Comparison of ENCODE assay signal across 8 cellular contexts in the genomic region with DNA sequence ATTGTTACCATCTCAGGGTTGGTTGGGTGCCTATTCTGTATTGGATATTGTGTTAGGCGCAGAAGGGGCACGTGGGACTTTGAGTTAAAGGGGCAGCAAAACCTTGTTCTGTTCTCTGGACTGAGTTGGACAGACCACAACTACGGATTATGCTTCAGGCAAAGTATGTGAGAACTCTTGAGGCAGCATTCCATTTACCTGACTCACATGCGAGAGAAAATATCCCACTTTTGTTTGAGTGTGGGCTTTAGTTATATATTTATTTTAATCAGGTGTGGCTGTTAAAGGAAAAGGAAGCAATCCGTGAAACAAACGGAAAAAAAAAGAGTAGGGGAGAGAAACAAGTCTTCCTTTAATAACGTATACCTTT. TPM values are rescaled to one million over a fixed set of nuclear protein-coding genes. Genes with fewer than 3 reads are reported as not detected.
DNase-seq lines count a peak whose midpoint lies in the region; ATAC-seq and TF ChIP-seq lines count a peak whose summit lies in the region.

No MANE protein-coding gene starts in this region.

- no peaks in the 10 kb centered on the region for H3K9me3 ChIP-seq in osteoblast (ENCODE audit: low read depth, low read length)

- no peaks in the 10 kb centered on the region for H3K36me3 Mint-ChIP-seq in activated T-cell treated with anti-CD3 and anti-CD28 coated beads, Interleukin-2, amount 50 U/mL, for 72 hours (ENCODE audit: insufficient read depth in 2 of 2)

- H3K4me1 Mint-ChIP-seq in activated T-cell treated with anti-CD3 and anti-CD28 coated beads, Interleukin-2, amount 50 U/mL, for 72 hours (ENCODE audit: low read depth): peaks cover 23% of the 10 kb centered on the region

- TF ChIP-seq CTCF in fibroblast of villous mesenchyme (IDR thresholded peaks at IDR 0.05; ENCODE audit: insufficient read depth, low read depth, low read length): no peak
- no peak for TF ChIP-seq CTCF in osteoblast (IDR thresholded peaks at IDR 0.05; ENCODE audit: extremely low read depth, low read depth, low read length)

- H3K36me3 ChIP-seq in osteoblast (ENCODE audit: insufficient read depth, low read length): no peaks in the 10 kb centered on the region

- H3K27me3 ChIP-seq in osteoblast (ENCODE audit: insufficient read depth, low read length): no peaks in the 10 kb centered on the region

- peak overlapping the region; percentile 93 for H3K4me2 ChIP-seq in osteoblast (ENCODE audit: insufficient read depth, low read length)

- H4K20me1 ChIP-seq in osteoblast (ENCODE audit: insufficient read depth, low read length): no peaks in the 10 kb centered on the region

- no peak for DNase-seq in activated T-cell treated with anti-CD3 and anti-CD28 coated beads, Interleukin-2, amount 50 U/mL, for 72 hours
- no peak for DNase-seq in activated T-cell treated with anti-CD3 and anti-CD28 coated beads, Interleukin-2, amount 50 U/mL, for 1 hour
- DNase-seq in T1000 (lab: John Stamatoyannopoulos, UW) (peak; percentile 26), fibroblast of villous mesenchyme (ENCODE audit: low read depth) (peak; percentile 65), osteoblast (ENCODE audit: insufficient read length, low spot score, missing footprints) (peak; percentile 42), NCI-H1105 treated with DMSO at 0.1 percent for 48 hours (lab: John Stamatoyannopoulos, UW) (no peak)
- DNase-seq in stimulated activated CD4-positive, alpha-beta T cell treated with anti-CD3 and anti-CD28 coated beads, Interleukin-15, amount 100 ng/mL, for 24 hours: no peak

- no peaks in the 10 kb centered on the region for H3K9me3 Mint-ChIP-seq in activated T-cell treated with anti-CD3 and anti-CD28 coated beads, Interleukin-2, amount 50 U/mL, for 72 hours

- no peaks in the 10 kb centered on the region for H3K79me2 ChIP-seq in osteoblast (ENCODE audit: insufficient read depth, low read length)

- ATAC-seq in activated T-cell treated with anti-CD3 and anti-CD28 coated beads, Interleukin-2, amount 50 U/mL, for 72 hours (replicated peaks in 1 of 2): no peak
- ATAC-seq in GM21825 (IDR thresholded peaks at IDR 0.05; ENCODE audit: unreplicated experiment): no peak

- H3K4me3 ChIP-seq in fibroblast of villous mesenchyme (ENCODE audit: low read depth, low read length) (peak overlapping the region; percentile 78), osteoblast (ENCODE audit: insufficient read depth, low read length) (peak overlapping the region; percentile 84)

- peaks cover 13% of the 10 kb centered on the region for H3K4me1 ChIP-seq in osteoblast (ENCODE audit: insufficient read depth, low read length)

- peak overlapping the region; percentile 46 for H3K27ac ChIP-seq in osteoblast (ENCODE audit: low read depth, low read length)

- peak overlapping the region; percentile 94 for H2AFZ ChIP-seq in osteoblast (ENCODE audit: low read length)

- H3K27ac Mint-ChIP-seq in activated T-cell treated with anti-CD3 and anti-CD28 coated beads, Interleukin-2, amount 50 U/mL, for 72 hours: peak overlapping the region; percentile 31

- peak overlapping the region; percentile 97 to 99 for H3K4me3 Mint-ChIP-seq in activated T-cell treated with anti-CD3 and anti-CD28 coated beads, Interleukin-2, amount 50 U/mL, for 72 hours

- no peaks in the 10 kb centered on the region for H3K27me3 Mint-ChIP-seq in activated T-cell treated with anti-CD3 and anti-CD28 coated beads, Interleukin-2, amount 50 U/mL, for 72 hours (ENCODE audit: low read depth)

RNA-seq across cellular contexts. Expression of a gene that starts 0.6 kb away (rescaled TPM):
- total RNA-seq in activated T-cell treated with anti-CD3 and anti-CD28 coated beads, Interleukin-2, amount 50 U/mL, for 72 hours: 1 to 10 TPM; 3.2 to 5.3 TPM
- total RNA-seq in fibroblast of villous mesenchyme (1.6 and 3.0 TPM in 2 replicates), osteoblast (0.88 and 1.1 TPM in 2 replicates)

RNA-seq across cellular contexts. Expression of a gene that starts 17.0 kb away (rescaled TPM):
- total RNA-seq in activated T-cell treated with anti-CD3 and anti-CD28 coated beads, Interleukin-2, amount 50 U/mL, for 72 hours: 10 to 100 TPM; 27.3 to 34.8 TPM
- total RNA-seq in fibroblast of villous mesenchyme: 21.9 and 37.6 TPM in 2 replicates
- 22.1 and 23.6 TPM in 2 replicates for total RNA-seq in osteoblast

Comparison
In these comparisons a context has a peak if more than half of its experiments do, and no peak if none do; other contexts are left out.
1. DNase-seq: peak in T1000 (single experiment), fibroblast of villous mesenchyme (single experiment) and osteoblast (single experiment); none in activated T-cell treated with anti-CD3 and anti-CD28 coated beads, Interleukin-2, amount 50 U/mL, for 72 hours (0 of 2), activated T-cell treated with anti-CD3 and anti-CD28 coated beads, Interleukin-2, amount 50 U/mL, for 1 hour (single experiment), NCI-H1105 treated with DMSO at 0.1 percent for 48 hours (single experiment) and stimulated activated CD4-positive, alpha-beta T cell treated with anti-CD3 and anti-CD28 coated beads, Interleukin-15, amount 100 ng/mL, for 24 hours (single experiment).